In the genomic region with DNA sequence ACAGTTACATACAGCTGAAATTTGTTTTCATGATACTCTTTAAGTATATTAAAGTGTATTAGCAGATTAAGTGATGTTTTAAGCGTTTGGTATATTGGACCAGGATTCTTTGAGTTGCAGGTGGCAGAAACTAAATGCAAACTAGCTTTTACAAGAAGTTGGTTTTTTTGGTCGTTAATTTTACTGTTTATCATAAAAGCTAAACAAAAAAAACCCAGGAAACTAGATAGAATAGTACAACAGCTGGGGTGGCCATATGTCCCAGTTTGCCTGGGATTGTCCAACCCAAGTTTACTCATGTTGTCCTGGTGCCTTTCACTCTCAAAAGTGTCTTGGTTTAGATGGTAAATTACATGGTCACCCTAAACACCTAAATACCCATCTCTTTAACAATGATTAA, we compare ENCODE assay signal across 21 cellular contexts.
"Had no signal": no experiment of that assay in that cellular context is flagged by ENCODE, and none has a peak within 500 bp of the region (broad histone marks: within the 10 kb centered on the region; RNA-seq: fewer than 3 reads in every experiment).

No MANE protein-coding gene starts in this region.

- H3K4me2 ChIP-seq: smooth muscle cell had no signal

- ATAC-seq: left colon; lower lobe of right lung; natural killer cell treated with Interleukin-12 subunit alpha and Interleukin-12 subunit beta and Interleukin-15 and Interleukin-18, amount 100 ng/mL, for 72 hours; sciatic nerve; upper lobe of right lung had no signal

- H3K79me2 ChIP-seq: parathyroid adenoma had no signal

- H3K27me3 Mint-ChIP-seq: natural killer cell treated with Interleukin-12 subunit alpha and Interleukin-12 subunit beta and Interleukin-15 and Interleukin-18, amount 100 ng/mL, for 72 hours had no signal

- H3K4me1 ChIP-seq: lower lobe of right lung, parathyroid adenoma, upper lobe of right lung had no signal

- DNase-seq: activated CD4-positive, alpha-beta T cell treated with anti-CD3 and anti-CD28 coated beads, Interleukin-2, amount 50 U/mL, for 1 hour; activated CD4-positive, CD25-positive, alpha-beta regulatory T cell treated with anti-CD3 and anti-CD28 coated beads, Interleukin-2, amount 50 U/mL, for 72 hours; activated CD8-positive, alpha-beta memory T cell treated with anti-CD3 and anti-CD28 coated beads, Interleukin-2, amount 50 U/mL, for 4 hours; activated effector memory CD4-positive, alpha-beta T cell treated with Interleukin-2 at 50 U/mL for 16 hours; activated naive CD4-positive, alpha-beta T cell treated with anti-CD3 and anti-CD28 coated beads, Interleukin-2, amount 50 U/mL, for 16 hours; activated T-cell treated with anti-CD3 and anti-CD28 coated beads, Interleukin-2, amount 50 U/mL, for 48 hours; aorta; brain microvascular endothelial cell; central memory CD4-positive, alpha-beta T cell; dorsolateral prefrontal cortex; foreskin melanocyte; glutamatergic neuron; hippocampal formation; left colon; lower lobe of right lung; stimulated activated CD4-positive, alpha-beta T cell treated with anti-CD3 and anti-CD28 coated beads, Interleukin-4, amount 100 ng/mL, for 1 hour; upper lobe of right lung had no signal

- H3K27ac ChIP-seq: brain microvascular endothelial cell, dorsolateral prefrontal cortex, lower lobe of right lung, parathyroid adenoma, upper lobe of right lung had no signal

- H3K36me3 Mint-ChIP-seq: natural killer cell treated with Interleukin-12 subunit alpha and Interleukin-12 subunit beta and Interleukin-15 and Interleukin-18, amount 100 ng/mL, for 72 hours had no signal

- H3K27me3 ChIP-seq: brain microvascular endothelial cell, dorsolateral prefrontal cortex, upper lobe of right lung had no signal

- H3K9me3 ChIP-seq: lower lobe of right lung, upper lobe of right lung had no signal

- H3K9me3 Mint-ChIP-seq: natural killer cell treated with Interleukin-12 subunit alpha and Interleukin-12 subunit beta and Interleukin-15 and Interleukin-18, amount 100 ng/mL, for 72 hours had no signal

- H3K4me3 ChIP-seq: dorsolateral prefrontal cortex, lower lobe of right lung, smooth muscle cell, upper lobe of right lung had no signal

- H3K9ac ChIP-seq: parathyroid adenoma had no signal

- H3K36me3 ChIP-seq: lower lobe of right lung had no signal

- H2AFZ ChIP-seq: parathyroid adenoma had no signal

- H3K4me3 Mint-ChIP-seq: natural killer cell treated with Interleukin-12 subunit alpha and Interleukin-12 subunit beta and Interleukin-15 and Interleukin-18, amount 100 ng/mL, for 72 hours had no signal

- H3K27ac Mint-ChIP-seq: natural killer cell treated with Interleukin-12 subunit alpha and Interleukin-12 subunit beta and Interleukin-15 and Interleukin-18, amount 100 ng/mL, for 72 hours had no signal
